1 cellular context compared by ENCODE assay signal in genomic region chr16:30409125-30410060, GRCh38.
TF ChIP-seq lines count a peak whose summit lies in the region.

No MANE protein-coding gene starts in this region.

TF ChIP-seq in GM12878, 131 proteins besides CTCF, POLR2A, EP300 and RAD21 (continued from another document and continues in another):
- TF ChIP-seq MYB (IDR thresholded peaks at IDR 0.05; ENCODE audit: borderline replicate concordance, low read depth, low read length) (no peak), CBX5 (IDR thresholded peaks at IDR 0.05; ENCODE audit: low read depth) (no peak), TARDBP (IDR thresholded peaks at IDR 0.05; ENCODE audit: borderline replicate concordance) (no peak), RCOR1 (conservative IDR thresholded peaks at IDR 0.05; ENCODE audit: low read depth, low read length) (no peak), TCF3 (IDR thresholded peaks at IDR 0.05; ENCODE audit: borderline replicate concordance, insufficient read depth, low read depth, low read length) (no peak), RAD51 (IDR thresholded peaks at IDR 0.05) (no peak), IRF5 (IDR thresholded peaks at IDR 0.05; ENCODE audit: borderline replicate concordance) (no peak), POLR2AphosphoS2 (IDR thresholded peaks at IDR 0.05; ENCODE audit: low read depth, low read length) (no peak), NR2F1 (conservative IDR thresholded peaks at IDR 0.05) (peak; percentile 51; the same call in 1 of the 2 replicates), ZNF622 (IDR thresholded peaks at IDR 0.05) (no peak), ZBTB40 (IDR thresholded peaks at IDR 0.05; ENCODE audit: borderline replicate concordance) (no peak), BCL11A (IDR thresholded peaks at IDR 0.05; ENCODE audit: low read depth, low read length) (no peak), POLR2AphosphoS5 (IDR thresholded peaks at IDR 0.05; ENCODE audit: low read length) (no peak), FOS (IDR thresholded peaks at IDR 0.05; ENCODE audit: borderline replicate concordance, extremely low read depth, insufficient read length) (no peak), ZNF274 (IDR thresholded peaks at IDR 0.05; ENCODE audit: insufficient read depth, insufficient read length) (no peak), CHD1 (IDR thresholded peaks at IDR 0.05; ENCODE audit: low read depth, low read length) (no peak), BHLHE40 (IDR thresholded peaks at IDR 0.05; ENCODE audit: borderline replicate concordance in 1 of 2, low read depth in 2 of 2, low read length in 1 of 2) (peak; percentile 5 to 22; a peak in 1 of 4 replicates), TCF7 (IDR thresholded peaks at IDR 0.05; ENCODE audit: borderline replicate concordance) (no peak; the same call in 1 of the 2 replicates), CEBPB (IDR thresholded peaks at IDR 0.05; ENCODE audit: borderline replicate concordance in 1 of 2, low read depth in 2 of 2, low read length in 2 of 2) (no peak), BCL3 (IDR thresholded peaks at IDR 0.05; ENCODE audit: borderline replicate concordance, insufficient read depth, low read depth, low read length, poor library complexity, severe bottlenecking) (no peak), EED (IDR thresholded peaks at IDR 0.05; ENCODE audit: low read depth) (peak; percentile 61), DPF2 (IDR thresholded peaks at IDR 0.05) (no peak), SMC3 (IDR thresholded peaks at IDR 0.05; ENCODE audit: borderline replicate concordance, low read length) (peak; percentile 74), RELB (IDR thresholded peaks at IDR 0.05; ENCODE audit: low read depth) (0 out of 2 replicates have a peak, but pooled peaks have one; percentile 48), CEBPZ (IDR thresholded peaks at IDR 0.05; ENCODE audit: low read depth, low read length) (no peak), MEF2B (IDR thresholded peaks at IDR 0.05; ENCODE audit: partially characterized antibody, poor library complexity, severe bottlenecking) (peak; percentile 69), SIX5 (IDR thresholded peaks at IDR 0.05; ENCODE audit: low read depth, low read length, severe bottlenecking) (no peak), BACH1 (IDR thresholded peaks at IDR 0.05; ENCODE audit: borderline replicate concordance) (no peak), SREBF2 (IDR thresholded peaks at IDR 0.05; ENCODE audit: low read length) (no peak), USF1 (IDR thresholded peaks at IDR 0.05; ENCODE audit: borderline replicate concordance, extremely low read length, insufficient read depth, low read depth, low read length) (no peak), SUZ12 (IDR thresholded peaks at IDR 0.05; ENCODE audit: unreplicated experiment) (no peak), SKIL (IDR thresholded peaks at IDR 0.05; ENCODE audit: low read depth, poor library complexity, severe bottlenecking) (peak; percentile 69), NR2C2 (IDR thresholded peaks at IDR 0.05; ENCODE audit: borderline replicate concordance, control insufficient read depth, insufficient read length, low read depth) (no peak), NFXL1 (IDR thresholded peaks at IDR 0.05; ENCODE audit: borderline replicate concordance) (no peak), MLLT1 (IDR thresholded peaks at IDR 0.05) (0 out of 2 replicates have a peak, but pooled peaks have one; percentile 50), TAF1 (IDR thresholded peaks at IDR 0.05; ENCODE audit: borderline replicate concordance, low read depth, low read length) (no peak), ZBTB4 (CRISPR knock-in tag; IDR thresholded peaks at IDR 0.05) (no peak), HDGF (IDR thresholded peaks at IDR 0.05) (0 out of 2 replicates have a peak, but pooled peaks have one; percentile 22)
